Comparison of ENCODE assay signal across 8 cellular contexts in genomic region chr12:9651265-9651729, GRCh38. TPM values are rescaled to one million over a fixed set of nuclear protein-coding genes. Genes with fewer than 3 reads are reported as not detected.
A peak's percentile ranks its signal among the peaks of the same experiment; 100 is the strongest.
DNase-seq lines count a peak whose midpoint lies in the region; ATAC-seq, FAIRE-seq and TF ChIP-seq lines count a peak whose summit lies in the region.

No MANE protein-coding gene starts in this region.

- TF ChIP-seq CTCF in IMR-90 (conservative IDR thresholded peaks at IDR 0.05; ENCODE audit: low read depth, low read length) (no peak), keratinocyte (optimal IDR thresholded peaks at IDR 0.05 in 1 of 3, IDR thresholded peaks at IDR 0.05 in 1 of 3, conservative IDR thresholded peaks at IDR 0.05 in 1 of 3; ENCODE audit: extremely low read depth in 1 of 3, insufficient read depth in 2 of 3, low read length in 3 of 3) (no peak), transverse colon (IDR thresholded peaks at IDR 0.05) (no peak), glutamatergic neuron (IDR thresholded peaks at IDR 0.05; ENCODE audit: partially characterized antibody, unreplicated experiment) (no peak)

- peak overlapping the region; percentile 84 for H3K4ac ChIP-seq in IMR-90 (ENCODE audit: low read depth, low read length)

- peak overlapping the region; percentile 78 for H3K14ac ChIP-seq in IMR-90 (replicated peaks; ENCODE audit: low read depth, low read length)

- CTCF ChIA-PET in IMR-90 (lab: Yijun Ruan, JAX), result no interaction called here

- no TSS peak for BruUV-seq in IMR-90 (replicated peaks; lab: Mats Ljungman, UMichigan)

- peak overlapping the region; percentile 18; the same call in 1 of the 2 replicates for H3K18ac ChIP-seq in IMR-90 (ENCODE audit: low read depth, low read length)

- peak overlapping the region; percentile 84 for H2BK5ac ChIP-seq in IMR-90 (ENCODE audit: low read depth, low read length, poor library complexity, severe bottlenecking)

- peak overlapping the region; percentile 41 for H4K91ac ChIP-seq in IMR-90 (ENCODE audit: insufficient read depth, low read depth, low read length)

- H3K4me3 ChIP-seq in ACC112 (ENCODE audit: low read depth, low read length) (peak overlapping the region; percentile 96; the same call in 1 of the 2 replicates), IMR-90 (ENCODE audit: insufficient read depth, low read depth, low read length) (no peak overlapping the region), keratinocyte (ENCODE audit: control insufficient read depth in 2 of 3, extremely low read depth in 1 of 3, insufficient read depth in 2 of 3, low read depth in 1 of 3, low read length in 3 of 3) (no peak overlapping the region), transverse colon (peak overlapping the region in 1 of 4 donors; percentile 3)

- FAIRE-seq in keratinocyte (lab: Jason Lieb, UNC), result no peak

- intact Hi-C loops in IMR-90 (cut with micrococcal nuclease), result loop anchor here (2.0 kb wide), 1 partner anchor 48 kb away; no protein-coding TSS in a partner anchor
- intact Hi-C loops in transverse colon (cut with DNase I; ENCODE audit: low total_unique reads), result no loop called here

- H3K4me3 Mint-ChIP-seq in activated T-helper 17 cell treated with anti-CD3 and anti-CD28 coated beads, Interleukin-2, amount 50 U/mL, for 72 hours, result peak overlapping the region; percentile 100
- H3K4me3 Mint-ChIP-seq in glutamatergic neuron (ENCODE audit: unreplicated experiment), result no peak overlapping the region

- H3K27ac Mint-ChIP-seq in activated T-helper 17 cell treated with anti-CD3 and anti-CD28 coated beads, Interleukin-2, amount 50 U/mL, for 72 hours, result peak overlapping the region; percentile 90
- H3K27ac Mint-ChIP-seq in glutamatergic neuron (ENCODE audit: unreplicated experiment), result no peak overlapping the region

- H4K5ac ChIP-seq in IMR-90 (ENCODE audit: low read depth, low read length), result peak overlapping the region; percentile 36; the same call in 1 of the 2 replicates

- peak overlapping the region; percentile 75 for H2BK20ac ChIP-seq in IMR-90 (ENCODE audit: low read depth, low read length)

- H3K79me1 ChIP-seq in IMR-90 (ENCODE audit: low read depth in 1 of 2, low read length in 2 of 2), result peaks cover 5 to 24% of the 10 kb centered on the region in 2 experiments; a peak in 3 of 4 replicates

- TF ChIP-seq EP300 in transverse colon (IDR thresholded peaks at IDR 0.05; ENCODE audit: low read depth), result no peak

- H3K27me3 ChIP-seq in ACC112 (ENCODE audit: insufficient read depth, low read length) (no peaks in the 10 kb centered on the region), IMR-90 (ENCODE audit: control insufficient read depth, insufficient read depth, low read length) (no peaks in the 10 kb centered on the region), keratinocyte (ENCODE audit: control insufficient read depth, extremely low read depth, insufficient read depth, low read length) (no peaks in the 10 kb centered on the region), transverse colon (no peaks in the 10 kb centered on the region)

- no peak for ATAC-seq in IMR-90 (ENCODE audit: low read depth)
- peak; percentile 57 for ATAC-seq in activated T-helper 17 cell treated with anti-CD3 and anti-CD28 coated beads, Interleukin-2, amount 50 U/mL, for 72 hours (replicated peaks)

- no peaks in the 10 kb centered on the region for H3K27me3 Mint-ChIP-seq in activated T-helper 17 cell treated with anti-CD3 and anti-CD28 coated beads, Interleukin-2, amount 50 U/mL, for 72 hours
- no peaks in the 10 kb centered on the region for H3K27me3 Mint-ChIP-seq in glutamatergic neuron (ENCODE audit: unreplicated experiment)

- H4K20me1 ChIP-seq in IMR-90 (ENCODE audit: insufficient read depth, low read length), result no peaks in the 10 kb centered on the region
- no peaks in the 10 kb centered on the region for H4K20me1 ChIP-seq in keratinocyte (ENCODE audit: control insufficient read depth, extremely low read depth, insufficient read depth, low read length)

- H3K9me1 ChIP-seq in IMR-90 (ENCODE audit: insufficient read depth, low read length) (no peaks in the 10 kb centered on the region; the same call in 1 of the 2 replicates), keratinocyte (ENCODE audit: control insufficient read depth, extremely low read depth, insufficient read depth, low read length) (no peaks in the 10 kb centered on the region)

- peak overlapping the region; percentile 40; the same call in 1 of the 2 replicates for H2AK5ac ChIP-seq in IMR-90 (ENCODE audit: low read depth, low read length)

- H3K9ac ChIP-seq in IMR-90 (ENCODE audit: low read depth, low read length), result no peak overlapping the region
- H3K9ac ChIP-seq in keratinocyte (ENCODE audit: control insufficient read depth, extremely low read depth, insufficient read depth, low read length), result peak overlapping the region; percentile 26

- H3K4me1 ChIP-seq in ACC112 (ENCODE audit: control insufficient read depth, insufficient read depth, low read length, unreplicated experiment) (peaks cover 27% of the 10 kb centered on the region), IMR-90 (ENCODE audit: control insufficient read depth, insufficient read depth, low read length) (peaks cover 5% of the 10 kb centered on the region), keratinocyte (ENCODE audit: control insufficient read depth, extremely low read depth, insufficient read depth, low read length) (peaks cover 30% of the 10 kb centered on the region), transverse colon (peaks cover 0 to 31% (median 8%) of the 10 kb centered on the region in 4 donors)

- POLR2A ChIA-PET in IMR-90 (lab: Charles Lee; ENCODE audit: unreplicated experiment), result no interaction called here

- H2AFZ ChIP-seq in ACC112 (ENCODE audit: low read length, unreplicated experiment) (no peak overlapping the region), IMR-90 (replicated peaks; ENCODE audit: low read length, poor library complexity) (peak overlapping the region; percentile 63), keratinocyte (ENCODE audit: control insufficient read depth, low read length) (peak overlapping the region; percentile 12)

- no peak overlapping the region; the same call in 1 of the 2 replicates for H3K56ac ChIP-seq in IMR-90 (ENCODE audit: extremely low read depth, insufficient read depth, low read length)

- H3K9me3 ChIP-seq in IMR-90 (ENCODE audit: control insufficient read depth, insufficient read depth, low read length) (no peaks in the 10 kb centered on the region), keratinocyte (ENCODE audit: control insufficient read depth, low read depth, low read length) (no peaks in the 10 kb centered on the region), transverse colon (no peaks in the 10 kb centered on the region)

- H3K23ac ChIP-seq in IMR-90 (ENCODE audit: low read depth, low read length), result peak overlapping the region; percentile 66; the same call in 1 of the 2 replicates

- no peak for TF ChIP-seq RAD21 in IMR-90 (IDR thresholded peaks at IDR 0.05; ENCODE audit: low read length)

- DNase-seq in IMR-90, result peak; percentile 67
- no peak for DNase-seq in keratinocyte (ENCODE audit: low read depth, low spot score)
- no peak for DNase-seq in transverse colon
- no peak for DNase-seq in NCI-H1694 treated with DMSO at 0.1 percent for 48 hours (lab: John Stamatoyannopoulos, UW)
- DNase-seq in glutamatergic neuron, result no peak
- no peak for DNase-seq in SIG-M5 treated with dmso at 0.1 percent for 504 hours (lab: John Stamatoyannopoulos, UW; ENCODE audit: unreplicated experiment)

- no CpG with 5 or more reads among the region's 3 CpGs for WGBS in IMR-90 (ENCODE audit: extremely low coverage in 2 of 2, insufficient read length in 1 of 2), 2 experiments
- 57 to 61% methylated on average over 3 of the region's 3 CpGs for WGBS in transverse colon (ENCODE audit: low coverage in 1 of 2), 2 donors

- no peak overlapping the region for H2AK9ac ChIP-seq in IMR-90 (replicated peaks; ENCODE audit: low read depth, low read length, poor library complexity)

- TF ChIP-seq POLR2A in IMR-90 (IDR thresholded peaks at IDR 0.05; ENCODE audit: low read depth, low read length) (no peak), transverse colon (IDR thresholded peaks at IDR 0.05) (no peak)

- no peak overlapping the region for H3K4me2 ChIP-seq in IMR-90 (ENCODE audit: low read depth, low read length)
- peak overlapping the region; percentile 91 for H3K4me2 ChIP-seq in keratinocyte (ENCODE audit: control insufficient read depth, extremely low read depth, insufficient read depth, low read depth, low read length)

- H2BK15ac ChIP-seq in IMR-90 (ENCODE audit: low read depth, low read length), result peak overlapping the region; percentile 94; the same call in 2 of the 3 replicates

- peak overlapping the region; percentile 59 to 79 for H4K8ac ChIP-seq in IMR-90 (ENCODE audit: low read depth in 2 of 2, low read length in 2 of 2)

- peak overlapping the region; percentile 93 for H2BK120ac ChIP-seq in IMR-90 (ENCODE audit: low read depth, low read length)

- peaks cover 9% of the 10 kb centered on the region for H3K9me3 Mint-ChIP-seq in activated T-helper 17 cell treated with anti-CD3 and anti-CD28 coated beads, Interleukin-2, amount 50 U/mL, for 72 hours
- H3K9me3 Mint-ChIP-seq in glutamatergic neuron (ENCODE audit: unreplicated experiment), result peaks cover 2% of the 10 kb centered on the region

- in situ Hi-C loops in IMR-90 (cut with MboI; ENCODE audit: low sequenced_read_pairs), result no loop called here
- in situ Hi-C loops in transverse colon (cut with MboI; ENCODE audit: low pct_ligation_motif_present in 1 of 4, low pct_unique_long_range_greater_than_20kb in 1 of 4, low sequenced_read_pairs in 3 of 4), result no loop called here

- H3K36me3 Mint-ChIP-seq in activated T-helper 17 cell treated with anti-CD3 and anti-CD28 coated beads, Interleukin-2, amount 50 U/mL, for 72 hours (ENCODE audit: low read depth), result peaks cover 97% of the 10 kb centered on the region
- H3K36me3 Mint-ChIP-seq in glutamatergic neuron (ENCODE audit: unreplicated experiment), result no peaks in the 10 kb centered on the region

- H3K79me2 ChIP-seq in ACC112 (ENCODE audit: control insufficient read depth, insufficient read depth, low read length, unreplicated experiment) (peaks cover 33% of the 10 kb centered on the region), keratinocyte (ENCODE audit: control insufficient read depth, insufficient read depth, low read length) (no peaks in the 10 kb centered on the region)

- H3K36me3 ChIP-seq in ACC112 (ENCODE audit: insufficient read depth, low read length) (peaks cover 12% of the 10 kb centered on the region), IMR-90 (ENCODE audit: control insufficient read depth, insufficient read depth, low read length) (peaks cover 8% of the 10 kb centered on the region), keratinocyte (ENCODE audit: control insufficient read depth in 2 of 2, extremely low read depth in 1 of 2, insufficient read depth in 2 of 2, low read length in 2 of 2) (no peaks in the 10 kb centered on the region), transverse colon (peaks cover 0 to 12% (median 3%) of the 10 kb centered on the region in 4 donors)

- dilution Hi-C loops in IMR-90 (cut with HindIII; ENCODE audit: low sequenced_read_pairs, unreplicated experiment), result no loop called here
- dilution Hi-C loops in keratinocyte (cut with MboI; ENCODE audit: extremely low pct_ligation_motif_present, low sequenced_read_pairs), result no loop called here

- H3K27ac ChIP-seq in ACC112 (ENCODE audit: low read depth, low read length), result peak overlapping the region; percentile 80
- peak overlapping the region; percentile 53 for H3K27ac ChIP-seq in IMR-90 (ENCODE audit: insufficient read depth, low read length)
- H3K27ac ChIP-seq in keratinocyte (ENCODE audit: control insufficient read depth, insufficient read depth, low read length), result peak overlapping the region; percentile 81
- peak overlapping the region; percentile 86 to 90 (median 88) for H3K27ac ChIP-seq in transverse colon

- peaks cover 46% of the 10 kb centered on the region for H3K4me1 Mint-ChIP-seq in activated T-helper 17 cell treated with anti-CD3 and anti-CD28 coated beads, Interleukin-2, amount 50 U/mL, for 72 hours
- peaks cover 25% of the 10 kb centered on the region for H3K4me1 Mint-ChIP-seq in glutamatergic neuron (ENCODE audit: low read depth, unreplicated experiment)

RNA-seq across cellular contexts. Expression of gene CLEC2D, which starts 18.2 kb away (rescaled TPM):
- total RNA-seq in IMR-90 (2012; rRNA removed) (0.72 and 1.1 TPM in 2 replicates), transverse colon (10 to 100 TPM in 2 of 4 donors, 1 to 10 TPM in 2; 5.4 to 23.3 (median 9.3) TPM), glutamatergic neuron (ENCODE audit: unreplicated experiment) (7.2 TPM)
- polyA plus RNA-seq in IMR-90 (2012; rRNA removed) (0.80 and 1.2 TPM in 2 replicates), keratinocyte (0.65 to 2.3 TPM (median 1.6 TPM) in 3 replicates)
- polyA plus RNA-seq in IMR-90 (2012; cell fraction: cytosol; rRNA removed), result 0.05 and 0.08 TPM in 2 replicates
- polyA plus RNA-seq in IMR-90 (2012; cell fraction: nucleus; rRNA removed; ENCODE audit: low replicate concordance), result 2.3 and 18.8 TPM in 2 replicates
- 100 to 1,000 TPM; 146 to 267 TPM for total RNA-seq in activated T-helper 17 cell treated with anti-CD3 and anti-CD28 coated beads, Interleukin-2, amount 50 U/mL, for 72 hours
- 2.8 TPM for polyA plus RNA-seq in keratinocyte (2011; ENCODE audit: low read depth)
- polyA plus RNA-seq in keratinocyte (2011; cell fraction: cytosol; rRNA removed), result 0.43 and 0.73 TPM in 2 replicates
- 6.2 and 8.4 TPM in 2 replicates for polyA plus RNA-seq in keratinocyte (2011; cell fraction: nucleus; rRNA removed)
- 0.24 and 0.76 TPM in 2 replicates for polyA plus RNA-seq in keratinocyte (2012; ENCODE audit: low replicate concordance)
- 0.40 to 1.3 TPM in 2 of 3 replicates, not detected in the other for polyA minus RNA-seq in keratinocyte
- not detected for polyA minus RNA-seq in keratinocyte (2011; cell fraction: cytosol; rRNA and poly(A)+ RNA removed)
- polyA minus RNA-seq in keratinocyte (2011; cell fraction: nucleus; rRNA and poly(A)+ RNA removed), result 1.9 and 5.6 TPM in 2 replicates

RNA-seq across cellular contexts. Expression of gene KLRB1, which starts 43.6 kb away (rescaled TPM):
- not detected in 2 replicates for total RNA-seq in IMR-90 (2012; rRNA removed)
- not detected in 2 replicates for polyA plus RNA-seq in IMR-90 (2012; rRNA removed)
- not detected in 2 replicates for polyA plus RNA-seq in IMR-90 (2012; cell fraction: cytosol; rRNA removed)
- polyA plus RNA-seq in IMR-90 (2012; cell fraction: nucleus; rRNA removed; ENCODE audit: low replicate concordance), result not detected in 2 replicates
- total RNA-seq in activated T-helper 17 cell treated with anti-CD3 and anti-CD28 coated beads, Interleukin-2, amount 50 U/mL, for 72 hours, result 10 to 100 TPM in 1 of 2 donors, 1 to 10 TPM in 1; 6.8 to 11.6 TPM
- not detected in 3 replicates for polyA plus RNA-seq in keratinocyte
- polyA plus RNA-seq in keratinocyte (2011; ENCODE audit: low read depth), result not detected
- not detected in 2 replicates for polyA plus RNA-seq in keratinocyte (2011; cell fraction: cytosol; rRNA removed)
- polyA plus RNA-seq in keratinocyte (2011; cell fraction: nucleus; rRNA removed), result not detected in 2 replicates
- polyA plus RNA-seq in keratinocyte (2012; ENCODE audit: low replicate concordance), result not detected in 2 replicates
- not detected in 3 replicates for polyA minus RNA-seq in keratinocyte
- polyA minus RNA-seq in keratinocyte (2011; cell fraction: cytosol; rRNA and poly(A)+ RNA removed), result not detected
- not detected in 2 replicates for polyA minus RNA-seq in keratinocyte (2011; cell fraction: nucleus; rRNA and poly(A)+ RNA removed)
- 1 to 10 TPM in 2 of 4 donors, not detected in 2; 1.2 to 5.2 TPM for total RNA-seq in transverse colon
- not detected for total RNA-seq in glutamatergic neuron (ENCODE audit: unreplicated experiment)

Comparison
In these comparisons a context has a peak if more than half of its experiments do, and no peak if none do; other contexts are left out.
1. RNA of gene CLEC2D, which starts 18.2 kb away (total RNA-seq): 146 to 267 TPM in activated T-helper 17 cell treated with anti-CD3 and anti-CD28 coated beads, Interleukin-2, amount 50 U/mL, for 72 hours; 5.4 to 23.3 TPM in transverse colon, 7.2 TPM in glutamatergic neuron (single experiment) and 0.72 to 1.1 TPM in IMR-90; every median in the first group is over 4 times any median in the second.
2. Peak in every context shown above with its lines, with median percentiles within 50 percentile points of each other: H3K27ac ChIP-seq.